ENCODE assay signal across 2 cellular contexts in the genomic region with DNA sequence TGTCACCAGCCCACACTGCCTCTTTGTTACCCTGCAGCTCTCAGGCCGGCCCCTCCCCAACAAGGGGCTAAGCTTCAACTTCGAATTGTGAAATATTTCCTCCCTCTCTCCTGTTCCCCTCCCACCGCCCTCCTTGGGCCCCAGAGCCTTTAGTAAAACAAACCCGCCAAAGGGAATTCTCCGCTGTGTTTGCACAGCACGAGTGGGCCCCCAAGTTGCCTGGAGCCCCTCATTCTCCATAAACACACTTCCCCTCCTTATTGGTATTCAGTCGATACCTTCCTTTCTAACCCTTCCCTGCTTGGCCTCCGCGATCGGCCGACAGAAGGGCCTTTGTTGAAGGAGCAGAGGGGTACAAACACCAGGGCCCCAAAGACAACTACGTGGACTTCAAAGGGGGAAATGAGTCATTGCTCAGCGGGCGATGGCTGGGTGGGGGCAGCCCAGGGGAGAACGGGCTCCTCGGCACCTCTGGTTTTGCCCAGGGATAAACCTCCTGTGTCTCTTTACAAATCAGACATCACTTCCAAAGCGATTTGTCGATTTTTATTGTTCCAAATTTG.
TF ChIP-seq lines count a peak whose summit lies in the region.

No MANE protein-coding gene starts in this region.

TF ChIP-seq in SK-N-SH, 30 proteins besides CTCF, POLR2A, EP300 and RAD21:
- TF ChIP-seq, protein P1, sequence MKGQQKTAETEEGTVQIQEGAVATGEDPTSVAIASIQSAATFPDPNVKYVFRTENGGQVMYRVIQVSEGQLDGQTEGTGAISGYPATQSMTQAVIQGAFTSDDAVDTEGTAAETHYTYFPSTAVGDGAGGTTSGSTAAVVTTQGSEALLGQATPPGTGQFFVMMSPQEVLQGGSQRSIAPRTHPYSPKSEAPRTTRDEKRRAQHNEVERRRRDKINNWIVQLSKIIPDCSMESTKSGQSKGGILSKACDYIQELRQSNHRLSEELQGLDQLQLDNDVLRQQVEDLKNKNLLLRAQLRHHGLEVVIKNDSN (IDR thresholded peaks at IDR 0.05; ENCODE audit: borderline replicate concordance, low read depth), result no peak
- TF ChIP-seq, protein P2, sequence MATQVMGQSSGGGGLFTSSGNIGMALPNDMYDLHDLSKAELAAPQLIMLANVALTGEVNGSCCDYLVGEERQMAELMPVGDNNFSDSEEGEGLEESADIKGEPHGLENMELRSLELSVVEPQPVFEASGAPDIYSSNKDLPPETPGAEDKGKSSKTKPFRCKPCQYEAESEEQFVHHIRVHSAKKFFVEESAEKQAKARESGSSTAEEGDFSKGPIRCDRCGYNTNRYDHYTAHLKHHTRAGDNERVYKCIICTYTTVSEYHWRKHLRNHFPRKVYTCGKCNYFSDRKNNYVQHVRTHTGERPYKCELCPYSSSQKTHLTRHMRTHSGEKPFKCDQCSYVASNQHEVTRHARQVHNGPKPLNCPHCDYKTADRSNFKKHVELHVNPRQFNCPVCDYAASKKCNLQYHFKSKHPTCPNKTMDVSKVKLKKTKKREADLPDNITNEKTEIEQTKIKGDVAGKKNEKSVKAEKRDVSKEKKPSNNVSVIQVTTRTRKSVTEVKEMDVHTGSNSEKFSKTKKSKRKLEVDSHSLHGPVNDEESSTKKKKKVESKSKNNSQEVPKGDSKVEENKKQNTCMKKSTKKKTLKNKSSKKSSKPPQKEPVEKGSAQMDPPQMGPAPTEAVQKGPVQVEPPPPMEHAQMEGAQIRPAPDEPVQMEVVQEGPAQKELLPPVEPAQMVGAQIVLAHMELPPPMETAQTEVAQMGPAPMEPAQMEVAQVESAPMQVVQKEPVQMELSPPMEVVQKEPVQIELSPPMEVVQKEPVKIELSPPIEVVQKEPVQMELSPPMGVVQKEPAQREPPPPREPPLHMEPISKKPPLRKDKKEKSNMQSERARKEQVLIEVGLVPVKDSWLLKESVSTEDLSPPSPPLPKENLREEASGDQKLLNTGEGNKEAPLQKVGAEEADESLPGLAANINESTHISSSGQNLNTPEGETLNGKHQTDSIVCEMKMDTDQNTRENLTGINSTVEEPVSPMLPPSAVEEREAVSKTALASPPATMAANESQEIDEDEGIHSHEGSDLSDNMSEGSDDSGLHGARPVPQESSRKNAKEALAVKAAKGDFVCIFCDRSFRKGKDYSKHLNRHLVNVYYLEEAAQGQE (IDR thresholded peaks at IDR 0.05; ENCODE audit: low read depth, low read length), result no peak
- TF ChIP-seq SMC3 (IDR thresholded peaks at IDR 0.05; ENCODE audit: low read depth, low read length) (no peak), CHD2 (IDR thresholded peaks at IDR 0.05; ENCODE audit: low read length, partially characterized antibody) (no peak), POLR2AphosphoS5 (IDR thresholded peaks at IDR 0.05; ENCODE audit: low read depth, low read length) (no peak), EZH2phosphoT487 (IDR thresholded peaks at IDR 0.05; ENCODE audit: borderline replicate concordance, low read depth) (no peak), NFIC (IDR thresholded peaks at IDR 0.05; ENCODE audit: borderline replicate concordance) (no peak), GATA2 (CRISPR knock-in tag; IDR thresholded peaks at IDR 0.05) (no peak), MXI1 (IDR thresholded peaks at IDR 0.05; ENCODE audit: low read depth, low read length) (no peak), FOXM1 (IDR thresholded peaks at IDR 0.05; ENCODE audit: low read depth) (no peak), ELF1 (IDR thresholded peaks at IDR 0.05) (no peak), GABPA (IDR thresholded peaks at IDR 0.05; ENCODE audit: low read depth) (no peak)
- TF ChIP-seq, protein P3, sequence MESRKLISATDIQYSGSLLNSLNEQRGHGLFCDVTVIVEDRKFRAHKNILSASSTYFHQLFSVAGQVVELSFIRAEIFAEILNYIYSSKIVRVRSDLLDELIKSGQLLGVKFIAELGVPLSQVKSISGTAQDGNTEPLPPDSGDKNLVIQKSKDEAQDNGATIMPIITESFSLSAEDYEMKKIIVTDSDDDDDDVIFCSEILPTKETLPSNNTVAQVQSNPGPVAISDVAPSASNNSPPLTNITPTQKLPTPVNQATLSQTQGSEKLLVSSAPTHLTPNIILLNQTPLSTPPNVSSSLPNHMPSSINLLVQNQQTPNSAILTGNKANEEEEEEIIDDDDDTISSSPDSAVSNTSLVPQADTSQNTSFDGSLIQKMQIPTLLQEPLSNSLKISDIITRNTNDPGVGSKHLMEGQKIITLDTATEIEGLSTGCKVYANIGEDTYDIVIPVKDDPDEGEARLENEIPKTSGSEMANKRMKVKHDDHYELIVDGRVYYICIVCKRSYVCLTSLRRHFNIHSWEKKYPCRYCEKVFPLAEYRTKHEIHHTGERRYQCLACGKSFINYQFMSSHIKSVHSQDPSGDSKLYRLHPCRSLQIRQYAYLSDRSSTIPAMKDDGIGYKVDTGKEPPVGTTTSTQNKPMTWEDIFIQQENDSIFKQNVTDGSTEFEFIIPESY (IDR thresholded peaks at IDR 0.05; ENCODE audit: borderline replicate concordance, low read depth), result no peak

TF ChIP-seq in SK-N-SH treated with all-trans-retinoic acid at 6 μM for 48 hours, 23 proteins besides CTCF, POLR2A, EP300 and RAD21 (continued from another document):
- TF ChIP-seq CSDC2 (CRISPR knock-in tag; IDR thresholded peaks at IDR 0.05), result no peak
- no peak for TF ChIP-seq ZFP30 (CRISPR knock-in tag; IDR thresholded peaks at IDR 0.05)
- TF ChIP-seq OSR1 (CRISPR knock-in tag; IDR thresholded peaks at IDR 0.05), result no peak
